Comparison of ENCODE assay signal across 9 cellular contexts in genomic region chr7:19663816-19664531, GRCh38. TPM values are rescaled to one million over a fixed set of nuclear protein-coding genes. Genes with fewer than 3 reads are reported as not detected.
DNase-seq lines count a peak whose midpoint lies in the region; ATAC-seq, FAIRE-seq and TF ChIP-seq lines count a peak whose summit lies in the region.
"Had no signal": no experiment of that assay in that cellular context is flagged by ENCODE, and none has a peak within 500 bp of the region (broad histone marks: within the 10 kb centered on the region; RNA-seq: fewer than 3 reads in every experiment).

No MANE protein-coding gene starts in this region.

- no peak overlapping the region for H3K4me3 ChIP-seq in GM12865 (ENCODE audit: low read depth, low read length)
- H3K4me3 ChIP-seq in RWPE2 (ENCODE audit: severe bottlenecking) = no peak overlapping the region
- no peak overlapping the region for H3K4me3 ChIP-seq in small intestine (ENCODE audit: low read depth in 1 of 2, low read length in 2 of 2)
- H3K4me3 ChIP-seq: esophagus muscularis mucosa had no signal

- ATAC-seq in GM21367 (IDR thresholded peaks at IDR 0.05; ENCODE audit: unreplicated experiment) (peak; percentile 93), HG03432 (IDR thresholded peaks at IDR 0.05; ENCODE audit: unreplicated experiment) (peak; percentile 98), RWPE2 (ENCODE audit: low read depth) (peak; percentile 76)

- H3K27ac ChIP-seq in RWPE2 (ENCODE audit: poor library complexity, severe bottlenecking) (peak overlapping the region; percentile 35), small intestine (ENCODE audit: low read depth in 1 of 2, low read length in 1 of 2) (no peak overlapping the region)
- H3K27ac ChIP-seq: esophagus muscularis mucosa had no signal

- no peak for FAIRE-seq in small intestine (lab: Jason Lieb, UNC)

- DNase-seq in GM12865 (ENCODE audit: low read depth) (peak; percentile 42), RWPE2 (ENCODE audit: low spot score) (no peak), A172 (ENCODE audit: low spot score) (no peak), Ammon's horn (ENCODE audit: low spot score) (no peak), 8988T (no peak), small intestine (no peak)

- no peaks in the 10 kb centered on the region for H3K36me3 ChIP-seq in RWPE2 (ENCODE audit: low read depth)
- no peaks in the 10 kb centered on the region for H3K36me3 ChIP-seq in small intestine (ENCODE audit: control insufficient read depth in 2 of 2, insufficient read depth in 2 of 2, low read length in 2 of 2)
- H3K36me3 ChIP-seq: esophagus muscularis mucosa had no signal

- H3K27me3 ChIP-seq in RWPE2 (ENCODE audit: insufficient read depth, poor library complexity, severe bottlenecking) (no peaks in the 10 kb centered on the region), small intestine (ENCODE audit: control insufficient read depth in 2 of 2, insufficient read depth in 2 of 2, low read length in 2 of 2) (no peaks in the 10 kb centered on the region)
- H3K27me3 ChIP-seq: esophagus muscularis mucosa had no signal

- no peaks in the 10 kb centered on the region for H3K9me3 ChIP-seq in RWPE2 (ENCODE audit: severe bottlenecking)
- no peaks in the 10 kb centered on the region for H3K9me3 ChIP-seq in small intestine (ENCODE audit: control insufficient read depth, low read depth)
- H3K9me3 ChIP-seq: esophagus muscularis mucosa had no signal

- 6 to 24% (median 18%) methylated on average over 4 of the region's 4 CpGs for WGBS in small intestine, 3 donors

- peaks cover 22% of the 10 kb centered on the region for H3K4me1 ChIP-seq in RWPE2 (ENCODE audit: insufficient read depth, poor library complexity, severe bottlenecking)
- no peaks in the 10 kb centered on the region for H3K4me1 ChIP-seq in small intestine (ENCODE audit: control insufficient read depth in 2 of 2, insufficient read depth in 1 of 2, low read depth in 1 of 2, low read length in 1 of 2)

- TF ChIP-seq CTCF in GM12865 (IDR thresholded peaks at IDR 0.05; ENCODE audit: insufficient read depth, low read depth, low read length, missing control alignments) (no peak), RWPE2 (IDR thresholded peaks at IDR 0.05; ENCODE audit: poor library complexity, severe bottlenecking) (no peak)

RNA-seq across cellular contexts. Expression of gene POLR1F, which starts 44.9 kb away (rescaled TPM):
- total RNA-seq in A172 (2014; rRNA removed; shearing (Covaris generic)) = 45.4 and 53.8 TPM in 2 replicates
- polyA plus RNA-seq in small intestine = 1 to 10 TPM; 3.5 to 8.4 (median 6.5) TPM
